In genomic region chr17:72110953-72111339, GRCh38 we compare ENCODE assay signal across 2 cellular contexts.
TF ChIP-seq lines count a peak whose summit lies in the region.

No MANE protein-coding gene starts in this region.

TF ChIP-seq in IMR-90, 13 proteins besides CTCF, POLR2A, EP300 and RAD21:
- no peak for TF ChIP-seq MAFK (IDR thresholded peaks at IDR 0.05; ENCODE audit: low read depth, low read length)
- no peak for TF ChIP-seq MXI1 (IDR thresholded peaks at IDR 0.05; ENCODE audit: borderline replicate concordance, low read depth, low read length)
- TF ChIP-seq NFE2L2 (IDR thresholded peaks at IDR 0.05; ENCODE audit: low read depth, low read length): no peak
- TF ChIP-seq RFX5 (IDR thresholded peaks at IDR 0.05; ENCODE audit: low read depth, low read length): no peak
- TF ChIP-seq FOS (IDR thresholded peaks at IDR 0.05; ENCODE audit: low read depth, low read length): no peak
- no peak for TF ChIP-seq CHD1 (IDR thresholded peaks at IDR 0.05; ENCODE audit: low read depth, low read length)
- TF ChIP-seq BHLHE40 (IDR thresholded peaks at IDR 0.05; ENCODE audit: low read depth, low read length): no peak
- no peak for TF ChIP-seq USF2 (IDR thresholded peaks at IDR 0.05; ENCODE audit: low read depth, low read length)
- no peak for TF ChIP-seq CEBPB (IDR thresholded peaks at IDR 0.05; ENCODE audit: low read depth, low read length)
- no peak for TF ChIP-seq RCOR1 (IDR thresholded peaks at IDR 0.05; ENCODE audit: insufficient replicate concordance, low read length)
- TF ChIP-seq, protein P1, sequence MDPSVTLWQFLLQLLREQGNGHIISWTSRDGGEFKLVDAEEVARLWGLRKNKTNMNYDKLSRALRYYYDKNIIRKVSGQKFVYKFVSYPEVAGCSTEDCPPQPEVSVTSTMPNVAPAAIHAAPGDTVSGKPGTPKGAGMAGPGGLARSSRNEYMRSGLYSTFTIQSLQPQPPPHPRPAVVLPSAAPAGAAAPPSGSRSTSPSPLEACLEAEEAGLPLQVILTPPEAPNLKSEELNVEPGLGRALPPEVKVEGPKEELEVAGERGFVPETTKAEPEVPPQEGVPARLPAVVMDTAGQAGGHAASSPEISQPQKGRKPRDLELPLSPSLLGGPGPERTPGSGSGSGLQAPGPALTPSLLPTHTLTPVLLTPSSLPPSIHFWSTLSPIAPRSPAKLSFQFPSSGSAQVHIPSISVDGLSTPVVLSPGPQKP (IDR thresholded peaks at IDR 0.05; ENCODE audit: borderline replicate concordance, low read depth, low read length): no peak
- TF ChIP-seq SMC3 (IDR thresholded peaks at IDR 0.05; ENCODE audit: low read depth, low read length): no peak
- TF ChIP-seq MAZ (IDR thresholded peaks at IDR 0.05; ENCODE audit: borderline replicate concordance, low read depth, low read length): no peak

TF ChIP-seq in GM12878, 131 proteins besides CTCF, POLR2A, EP300 and RAD21:
- TF ChIP-seq CUX1 (IDR thresholded peaks at IDR 0.05; ENCODE audit: insufficient replicate concordance, low read depth, low read length): no peak
- no peak for TF ChIP-seq JUNB (IDR thresholded peaks at IDR 0.05)
- TF ChIP-seq MTA2 (IDR thresholded peaks at IDR 0.05; ENCODE audit: low read depth): no peak
- no peak for TF ChIP-seq TARDBP (IDR thresholded peaks at IDR 0.05; ENCODE audit: borderline replicate concordance)
- TF ChIP-seq ZBTB4 (CRISPR knock-in tag; IDR thresholded peaks at IDR 0.05): no peak
- TF ChIP-seq E4F1 (IDR thresholded peaks at IDR 0.05; ENCODE audit: borderline replicate concordance, partially characterized antibody): no peak
- TF ChIP-seq SMARCA5 (IDR thresholded peaks at IDR 0.05): no peak
- no peak for TF ChIP-seq KDM1A (IDR thresholded peaks at IDR 0.05; ENCODE audit: borderline replicate concordance)
- TF ChIP-seq SIX5 (IDR thresholded peaks at IDR 0.05; ENCODE audit: low read depth, low read length, severe bottlenecking): no peak
- TF ChIP-seq MEF2A (IDR thresholded peaks at IDR 0.05; ENCODE audit: insufficient read depth, low read depth, low read length): no peak
- TF ChIP-seq NFIC (IDR thresholded peaks at IDR 0.05; ENCODE audit: low read depth, low read length): no peak
- TF ChIP-seq, protein P2, sequence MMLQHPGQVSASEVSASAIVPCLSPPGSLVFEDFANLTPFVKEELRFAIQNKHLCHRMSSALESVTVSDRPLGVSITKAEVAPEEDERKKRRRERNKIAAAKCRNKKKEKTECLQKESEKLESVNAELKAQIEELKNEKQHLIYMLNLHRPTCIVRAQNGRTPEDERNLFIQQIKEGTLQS (IDR thresholded peaks at IDR 0.05; ENCODE audit: borderline replicate concordance, extremely low read depth, low read depth, low read length): no peak
